In genomic region chr7:1693419-1693990, GRCh38 we compare ENCODE assay signal across 10 cellular contexts. TPM values are rescaled to one million over a fixed set of nuclear protein-coding genes. Genes with fewer than 3 reads are reported as not detected.
DNase-seq lines count a peak whose midpoint lies in the region; ATAC-seq and TF ChIP-seq lines count a peak whose summit lies in the region.
"Had no signal": no experiment of that assay in that cellular context is flagged by ENCODE, and none has a peak within 500 bp of the region (broad histone marks: within the 10 kb centered on the region; RNA-seq: fewer than 3 reads in every experiment).

No MANE protein-coding gene starts in this region.

- H3K9me3 ChIP-seq in upper lobe of left lung: no peaks in the 10 kb centered on the region

- H3K27ac ChIP-seq in upper lobe of left lung: no peak overlapping the region

- H3K27me3 ChIP-seq in upper lobe of left lung: no peaks in the 10 kb centered on the region

- H3K4me1 ChIP-seq in upper lobe of left lung: no peaks in the 10 kb centered on the region

- no peak for TF ChIP-seq EP300 in upper lobe of left lung (IDR thresholded peaks at IDR 0.05)

- WGBS in upper lobe of left lung, 2 donors: 78% methylated on average over 25 of the region's 25 CpGs; no CpG with 5 or more reads in 1 of the 2 donors

- no peak for ATAC-seq in upper lobe of left lung (ENCODE audit: low FRiP score in 2 of 2)
- no peak for ATAC-seq in HG03378 (IDR thresholded peaks at IDR 0.05; ENCODE audit: unreplicated experiment)

- H3K4me3 ChIP-seq in upper lobe of left lung: no peak overlapping the region

- H3K36me3 ChIP-seq in upper lobe of left lung: no peaks in the 10 kb centered on the region

- peak; percentile 50 for DNase-seq in activated effector memory CD4-positive, alpha-beta T cell treated with anti-CD3 and anti-CD28 coated beads, Interleukin-2, amount 50 U/mL, for 16 hours
- DNase-seq in activated effector memory CD4-positive, alpha-beta T cell treated with Interleukin-2 at 50 U/mL for 16 hours: no peak
- DNase-seq in RPMI8226 (peak; percentile 66), left kidney (ENCODE audit: low read depth, low spot score) (peak; percentile 70), upper lobe of left lung (peak; percentile 15 to 79), kidney tubule cell (ENCODE audit: low spot score) (no peak), T-helper 1 cell (no peak)
- DNase-seq: activated B cell treated with CpG ODN at 0.5 μM for 24 hours had no signal

- no peak for TF ChIP-seq CTCF in upper lobe of left lung (IDR thresholded peaks at IDR 0.05)

- no peak for TF ChIP-seq POLR2A in upper lobe of left lung (IDR thresholded peaks at IDR 0.05)

RNA-seq across cellular contexts. Expression of gene ELFN1, which starts 23.4 kb away (rescaled TPM):
- 1 to 10 TPM in 2 of 6 donors, under 1 TPM in 3, not detected in 1; 0.11 to 3.0 (median 0.30) TPM for total RNA-seq in upper lobe of left lung
- total RNA-seq: activated B cell treated with CpG ODN at 0.5 μM for 24 hours; CD4-positive, alpha-beta T cell had no signal

Comparison
In these comparisons a context has a peak if more than half of its experiments do, and no peak if none do; other contexts are left out.
1. DNase-seq: peak in activated effector memory CD4-positive, alpha-beta T cell treated with anti-CD3 and anti-CD28 coated beads, Interleukin-2, amount 50 U/mL, for 16 hours (single experiment), RPMI8226 (single experiment), left kidney (single experiment) and upper lobe of left lung (2 of 2); none in activated effector memory CD4-positive, alpha-beta T cell treated with Interleukin-2 at 50 U/mL for 16 hours (single experiment), kidney tubule cell (single experiment) and T-helper 1 cell (0 of 5).